ENCODE assay signal across 1 cellular context in the genomic region with DNA sequence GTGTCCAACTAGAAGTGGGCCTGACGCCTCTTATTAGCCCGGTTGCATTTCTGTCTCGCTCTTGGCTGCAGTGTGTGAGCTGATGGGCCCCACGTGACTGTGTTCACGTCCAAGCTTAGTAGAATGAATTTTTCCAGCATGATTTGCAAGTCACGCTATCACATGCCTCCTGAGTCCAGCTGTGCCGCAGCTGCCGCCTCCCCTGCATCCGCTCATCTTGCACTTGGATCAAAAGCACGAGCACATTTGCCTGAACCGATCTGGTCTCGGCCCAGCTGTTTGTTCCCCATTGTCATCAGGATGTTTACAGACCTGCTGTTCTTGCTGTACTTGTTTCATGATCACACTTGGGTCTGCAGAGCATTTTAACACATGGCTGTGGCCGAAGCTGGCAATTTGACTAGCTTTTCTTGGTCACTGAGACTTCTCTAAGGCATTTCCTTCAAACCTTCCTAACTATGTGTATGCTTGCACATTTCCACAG.
TF ChIP-seq lines count a peak whose summit lies in the region.

No MANE protein-coding gene starts in this region.

TF ChIP-seq in SK-N-SH, 30 proteins besides CTCF, POLR2A, EP300 and RAD21 (continued from another document):
- TF ChIP-seq USF2 (IDR thresholded peaks at IDR 0.05; ENCODE audit: borderline replicate concordance, low read depth, low read length) (no peak), FOSL2 (IDR thresholded peaks at IDR 0.05; ENCODE audit: borderline replicate concordance, low read depth) (no peak), EZH2phosphoT487 (IDR thresholded peaks at IDR 0.05; ENCODE audit: borderline replicate concordance, low read depth) (no peak), TAF1 (IDR thresholded peaks at IDR 0.05; ENCODE audit: borderline replicate concordance, low read depth, low read length) (no peak), PBX3 (IDR thresholded peaks at IDR 0.05) (no peak)
